In the genomic region with DNA sequence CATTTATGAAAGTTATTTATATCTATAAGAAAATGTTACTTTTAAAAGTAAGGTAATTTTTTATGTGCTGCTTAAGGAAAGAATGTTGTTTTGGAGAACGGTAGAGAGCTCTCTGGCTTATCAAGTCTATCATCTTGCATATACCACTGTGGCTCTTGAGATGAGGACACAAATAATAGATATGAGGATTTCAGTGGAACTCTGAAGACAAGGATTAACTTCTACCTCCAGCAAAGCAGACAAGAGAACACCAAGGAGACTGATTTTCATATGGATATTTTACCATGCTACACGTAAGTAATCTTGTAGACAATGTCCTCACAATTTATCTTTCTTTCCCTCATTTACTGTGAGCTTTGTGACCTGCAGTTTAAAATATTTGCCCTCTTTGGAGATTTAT, we compare ENCODE assay signal across 27 cellular contexts.
"Had no signal": no experiment of that assay in that cellular context is flagged by ENCODE, and none has a peak within 500 bp of the region (broad histone marks: within the 10 kb centered on the region; RNA-seq: fewer than 3 reads in every experiment).

No MANE protein-coding gene starts in this region.

- H3K4me3 Mint-ChIP-seq: stimulated activated effector memory CD8-positive, alpha-beta T cell treated with anti-CD3 and anti-CD28 coated beads, Interleukin-12 subunit alpha, Interleukin-12 subunit beta, amount 100 ng/mL, for 72 hours; stimulated activated memory B cell treated with anti-CD40 and anti-IgM and Interleukin-4, amounts not matched to agents 10 μg/mL and 1 μg/mL and 100 μg/mL, for 72 hours; stimulated activated naive B cell treated with anti-CD40 and anti-IgM and Interleukin-4, amounts not matched to agents 10 μg/mL and 1 μg/mL and 100 μg/mL, for 72 hours; stimulated activated naive CD8-positive, alpha-beta T cell treated with anti-CD3 and anti-CD28 coated beads, Interleukin-15, amount 100 ng/mL, for 72 hours; stimulated activated naive CD8-positive, alpha-beta T cell treated with anti-CD3 and anti-CD28 coated beads, Interleukin-15, Interleukin-2, amounts not matched to agents 100 ng/mL and 50 ng/mL, for 24 hours; type B pancreatic cell had no signal

- H3K4me3 ChIP-seq: stomach, suprapubic skin, testis, thoracic aorta, thyroid gland, tibial artery, tibial nerve, transverse colon, upper lobe of left lung, upper lobe of right lung, uterus, vagina had no signal

- H3K36me3 ChIP-seq: stomach, suprapubic skin, thoracic aorta, thyroid gland, tibial artery, tibial nerve, transverse colon, upper lobe of left lung, upper lobe of right lung, uterus, vagina had no signal

- DNase-seq: stimulated activated CD4-positive, alpha-beta T cell treated with anti-CD3 and anti-CD28 coated beads, Interleukin-2, amount 100 ng/mL, for 48 hours; stimulated activated CD4-positive, alpha-beta T cell treated with anti-CD3 and anti-CD28 coated beads, Interleukin-4, amount 100 ng/mL, for 1 hour; stimulated activated CD4-positive, alpha-beta T cell treated with anti-CD3 and anti-CD28 coated beads, Interleukin-4, amount 100 ng/mL, for 24 hours; stimulated activated CD4-positive, alpha-beta T cell treated with anti-CD3 and anti-CD28 coated beads, Interleukin-4, amount 100 ng/mL, for 4 hours; stimulated activated CD8-positive, alpha-beta memory T cell treated with anti-CD3 and anti-CD28 coated beads, Interleukin-4, amount 100 ng/mL, for 48 hours; stimulated activated naive B cell treated with anti-CD40 and anti-IgM and Interleukin-4, amounts not matched to agents 10 μg/mL and 1 μg/mL and 100 μg/mL, for 72 hours; stimulated activated naive CD4-positive, alpha-beta T cell; stimulated activated naive CD4-positive, alpha-beta T cell treated with Interleukin-2 at 50 U/mL for 16 hours; stimulated activated naive CD8-positive, alpha-beta T cell treated with anti-CD3 and anti-CD28 coated beads, Interleukin-15, amount 100 ng/mL, for 72 hours; stomach; substantia nigra; testis; thyroid gland; tibial artery; transverse colon; trophoblast cell; upper lobe of left lung; upper lobe of right lung; uterus had no signal

- H3K27ac Mint-ChIP-seq: stimulated activated effector memory CD8-positive, alpha-beta T cell treated with anti-CD3 and anti-CD28 coated beads, Interleukin-12 subunit alpha, Interleukin-12 subunit beta, amount 100 ng/mL, for 72 hours; stimulated activated memory B cell treated with anti-CD40 and anti-IgM and Interleukin-4, amounts not matched to agents 10 μg/mL and 1 μg/mL and 100 μg/mL, for 72 hours; stimulated activated naive B cell treated with anti-CD40 and anti-IgM and Interleukin-4, amounts not matched to agents 10 μg/mL and 1 μg/mL and 100 μg/mL, for 72 hours; stimulated activated naive CD8-positive, alpha-beta T cell treated with anti-CD3 and anti-CD28 coated beads, Interleukin-15, amount 100 ng/mL, for 72 hours; stimulated activated naive CD8-positive, alpha-beta T cell treated with anti-CD3 and anti-CD28 coated beads, Interleukin-15, Interleukin-2, amounts not matched to agents 100 ng/mL and 50 ng/mL, for 24 hours; type B pancreatic cell had no signal

- H3K27me3 Mint-ChIP-seq: stimulated activated memory B cell treated with anti-CD40 and anti-IgM and Interleukin-4, amounts not matched to agents 10 μg/mL and 1 μg/mL and 100 μg/mL, for 72 hours; stimulated activated naive B cell treated with anti-CD40 and anti-IgM and Interleukin-4, amounts not matched to agents 10 μg/mL and 1 μg/mL and 100 μg/mL, for 72 hours; stimulated activated naive CD8-positive, alpha-beta T cell treated with anti-CD3 and anti-CD28 coated beads, Interleukin-15, amount 100 ng/mL, for 72 hours; stimulated activated naive CD8-positive, alpha-beta T cell treated with anti-CD3 and anti-CD28 coated beads, Interleukin-15, Interleukin-2, amounts not matched to agents 100 ng/mL and 50 ng/mL, for 24 hours had no signal

- H3K9me3 Mint-ChIP-seq: stimulated activated effector memory CD8-positive, alpha-beta T cell treated with anti-CD3 and anti-CD28 coated beads, Interleukin-12 subunit alpha, Interleukin-12 subunit beta, amount 100 ng/mL, for 72 hours; stimulated activated naive B cell treated with anti-CD40 and anti-IgM and Interleukin-4, amounts not matched to agents 10 μg/mL and 1 μg/mL and 100 μg/mL, for 72 hours; stimulated activated naive CD8-positive, alpha-beta T cell treated with anti-CD3 and anti-CD28 coated beads, Interleukin-15, Interleukin-2, amounts not matched to agents 100 ng/mL and 50 ng/mL, for 24 hours; type B pancreatic cell had no signal

- H3K4me1 Mint-ChIP-seq: stimulated activated effector memory CD8-positive, alpha-beta T cell treated with anti-CD3 and anti-CD28 coated beads, Interleukin-12 subunit alpha, Interleukin-12 subunit beta, amount 100 ng/mL, for 72 hours; stimulated activated memory B cell treated with anti-CD40 and anti-IgM and Interleukin-4, amounts not matched to agents 10 μg/mL and 1 μg/mL and 100 μg/mL, for 72 hours; stimulated activated naive B cell treated with anti-CD40 and anti-IgM and Interleukin-4, amounts not matched to agents 10 μg/mL and 1 μg/mL and 100 μg/mL, for 72 hours; stimulated activated naive CD8-positive, alpha-beta T cell treated with anti-CD3 and anti-CD28 coated beads, Interleukin-15, amount 100 ng/mL, for 72 hours had no signal

- H3K27ac ChIP-seq: stomach, suprapubic skin, testis, thoracic aorta, thyroid gland, tibial artery, tibial nerve, transverse colon, upper lobe of left lung, upper lobe of right lung, uterus, vagina had no signal

- H3K9me3 ChIP-seq: stomach, suprapubic skin, testis, thoracic aorta, thyroid gland, tibial artery, tibial nerve, transverse colon, upper lobe of left lung, upper lobe of right lung, uterus, vagina had no signal

- H3K27me3 ChIP-seq: stomach, suprapubic skin, testis, thyroid gland, tibial artery, tibial nerve, transverse colon, upper lobe of left lung, upper lobe of right lung, uterus, vagina had no signal

- H3K4me1 ChIP-seq: stomach, suprapubic skin, testis, thyroid gland, tibial artery, tibial nerve, transverse colon, upper lobe of left lung, upper lobe of right lung, uterus, vagina had no signal

- H3K36me3 Mint-ChIP-seq: stimulated activated effector memory CD8-positive, alpha-beta T cell treated with anti-CD3 and anti-CD28 coated beads, Interleukin-12 subunit alpha, Interleukin-12 subunit beta, amount 100 ng/mL, for 72 hours; stimulated activated memory B cell treated with anti-CD40 and anti-IgM and Interleukin-4, amounts not matched to agents 10 μg/mL and 1 μg/mL and 100 μg/mL, for 72 hours; stimulated activated naive B cell treated with anti-CD40 and anti-IgM and Interleukin-4, amounts not matched to agents 10 μg/mL and 1 μg/mL and 100 μg/mL, for 72 hours; type B pancreatic cell had no signal

- ATAC-seq: stimulated activated effector memory CD8-positive, alpha-beta T cell treated with anti-CD3 and anti-CD28 coated beads, Interleukin-12 subunit alpha, Interleukin-12 subunit beta, amount 100 ng/mL, for 72 hours; stimulated activated memory B cell treated with anti-CD40 and anti-IgM and Interleukin-4, amounts not matched to agents 10 μg/mL and 1 μg/mL and 100 μg/mL, for 72 hours; stimulated activated naive B cell treated with anti-CD40 and anti-IgM and Interleukin-4, amounts not matched to agents 10 μg/mL and 1 μg/mL and 100 μg/mL, for 72 hours; stimulated activated naive CD8-positive, alpha-beta T cell treated with anti-CD3 and anti-CD28 coated beads, Interleukin-15, amount 100 ng/mL, for 72 hours; upper lobe of right lung had no signal
